In the genomic region with DNA sequence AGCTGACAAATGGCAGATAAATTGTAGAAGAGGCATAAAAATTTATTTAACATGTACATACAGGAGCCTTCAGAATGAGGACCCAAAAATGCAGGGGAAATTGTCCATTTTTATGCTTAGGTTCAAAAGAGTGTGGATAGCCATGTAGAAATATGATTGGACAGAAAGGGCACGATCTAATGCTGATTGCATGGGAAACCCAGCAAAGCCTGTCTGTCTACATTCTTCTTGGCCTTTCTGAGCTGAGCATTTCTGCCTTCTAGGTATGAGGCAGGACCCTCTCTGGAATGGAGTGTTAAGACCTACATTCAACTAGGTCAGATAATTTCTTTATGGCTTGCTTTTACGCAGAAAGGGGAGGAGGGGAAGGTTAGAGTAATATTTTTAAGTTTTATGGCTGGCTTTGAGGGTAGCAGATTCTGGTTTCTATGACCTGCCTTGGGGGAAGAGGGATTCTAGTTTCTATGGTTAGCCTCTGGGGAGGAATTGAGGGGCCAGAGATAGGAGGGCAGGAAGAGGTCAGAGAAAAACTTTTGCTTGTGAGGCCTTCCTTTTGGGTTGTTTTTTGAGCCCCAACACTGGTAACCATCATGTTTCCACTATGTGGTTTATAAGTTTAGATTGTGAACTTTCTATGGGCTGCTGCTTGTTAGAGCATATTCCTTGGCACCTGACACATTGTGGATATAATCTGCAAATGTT, we compare ENCODE assay signal across 29 cellular contexts.
DNase-seq lines count a peak whose midpoint lies in the region; ATAC-seq, FAIRE-seq and TF ChIP-seq lines count a peak whose summit lies in the region.
"Had no signal": no experiment of that assay in that cellular context is flagged by ENCODE, and none has a peak within 500 bp of the region (broad histone marks: within the 10 kb centered on the region; RNA-seq: fewer than 3 reads in every experiment).

No MANE protein-coding gene starts in this region.

- H3K9me3 Mint-ChIP-seq in stimulated activated naive CD8-positive, alpha-beta T cell treated with anti-CD3 and anti-CD28 coated beads, Interleukin-15, amount 100 ng/mL, for 72 hours: no peaks in the 10 kb centered on the region
- H3K9me3 Mint-ChIP-seq in T-helper 2 cell treated with Interferon-gamma antibody and Interleukin-4, amounts not matched to agents 5 μg/mL and 100 μg/mL, for 36 hours: no peaks in the 10 kb centered on the region
- H3K9me3 Mint-ChIP-seq: activated naive CD4-positive, alpha-beta T cell treated with anti-CD3 and anti-CD28 coated beads, Interleukin-2, amount 10 ng/mL, durations not matched to agents 7 days and 5 days; activated T-cell treated with anti-CD3 and anti-CD28 coated beads, Interleukin-2, amount 50 U/mL, for 72 hours; T-helper 1 cell treated with Interleukin-12 subunit alpha and Interleukin-12 subunit beta and Interleukin-4 antibody, amounts not matched to agents 30 μg/mL and 1 μg/mL, for 36 hours had no signal

- POLR2A ChIA-PET in PC-9 (lab: Charles Lee; ENCODE audit: unreplicated experiment): interaction anchor here (0.5 kb wide), 1 partner anchor 25 kb away, joined by 3 read pairs; no protein-coding TSS in a partner anchor

- no peaks in the 10 kb centered on the region for H3K36me3 Mint-ChIP-seq in T-helper 2 cell treated with Interferon-gamma antibody and Interleukin-4, amounts not matched to agents 5 μg/mL and 100 μg/mL, for 36 hours (ENCODE audit: low read depth)
- H3K36me3 Mint-ChIP-seq: activated naive CD4-positive, alpha-beta T cell treated with anti-CD3 and anti-CD28 coated beads, Interleukin-2, amount 10 ng/mL, durations not matched to agents 7 days and 5 days had no signal

- no peak overlapping the region for H3K9ac ChIP-seq in Karpas-422 (ENCODE audit: low read length)

- H3K27ac ChIP-seq in PC-9 (no peak overlapping the region), mesodermal cell (ENCODE audit: low read depth, low read length, severe bottlenecking) (peak overlapping the region; percentile 4), Karpas-422 (ENCODE audit: low read length) (no peak overlapping the region), small intestine (ENCODE audit: low read depth in 1 of 2, low read length in 1 of 2) (no peak overlapping the region)
- H3K27ac ChIP-seq: gastroesophageal sphincter, RWPE1, sigmoid colon, transverse colon had no signal

- no peak overlapping the region for H3K4me2 ChIP-seq in PC-9
- H3K4me2 ChIP-seq in Karpas-422 (ENCODE audit: low read depth, low read length, poor library complexity, severe bottlenecking): no peak overlapping the region

- no TSS peak for BruUV-seq in PC-9 (replicated peaks; lab: Mats Ljungman, UMichigan)

- H2AFZ ChIP-seq in PC-9: no peak overlapping the region
- H2AFZ ChIP-seq in Karpas-422 (ENCODE audit: low read length): no peak overlapping the region

- no peak overlapping the region for H3K27ac Mint-ChIP-seq in stimulated activated naive CD8-positive, alpha-beta T cell treated with anti-CD3 and anti-CD28 coated beads, Interleukin-15, amount 100 ng/mL, for 72 hours
- no peak overlapping the region for H3K27ac Mint-ChIP-seq in T-helper 2 cell treated with Interferon-gamma antibody and Interleukin-4, amounts not matched to agents 5 μg/mL and 100 μg/mL, for 36 hours
- H3K27ac Mint-ChIP-seq: activated CD4-positive, alpha-beta T cell treated with anti-CD3 and anti-CD28 coated beads for 36 hours; activated CD8-positive, alpha-beta memory T cell treated with anti-CD3 and anti-CD28 coated beads, Interleukin-2, amount 10 ng/mL, durations not matched to agents 7 days and 5 days; activated naive CD4-positive, alpha-beta T cell treated with anti-CD3 and anti-CD28 coated beads, Interleukin-2, amount 10 ng/mL, durations not matched to agents 7 days and 5 days; activated T-cell treated with anti-CD3 and anti-CD28 coated beads, Interleukin-2, amount 50 U/mL, for 72 hours; T-helper 1 cell treated with Interleukin-12 subunit alpha and Interleukin-12 subunit beta and Interleukin-4 antibody, amounts not matched to agents 30 μg/mL and 1 μg/mL, for 36 hours had no signal

- 94 to 100% methylated on average over 1 to 2 of the region's 2 CpGs for WGBS in mesodermal cell (ENCODE audit: insufficient coverage in 2 of 2), 2 experiments
- 51 to 71% (median 65%) methylated on average over 2 of the region's 2 CpGs for WGBS in small intestine, 3 donors

- peak in 1 of 2 donors; percentile 14 for DNase-seq in stimulated activated naive CD8-positive, alpha-beta T cell treated with anti-CD3 and anti-CD28 coated beads, Interleukin-15, amount 100 ng/mL, for 72 hours
- no peak for DNase-seq in stimulated activated naive CD8-positive, alpha-beta T cell treated with anti-CD3 and anti-CD28 coated beads, Interleukin-15, Interleukin-2, amounts not matched to agents 100 U/mL and 50 U/mL, for 24 hours
- DNase-seq in PC-9: peak; percentile 11 to 54
- no peak for DNase-seq in T-helper 2 cell treated with Interferon-gamma antibody and Interleukin-4, amounts not matched to agents 5 μg/mL and 100 μg/mL, for 36 hours (ENCODE audit: low spot score)
- no peak for DNase-seq in OCI-M2 (lab: John Stamatoyannopoulos, UW; ENCODE audit: unreplicated experiment)
- no peak for DNase-seq in Karpas-422
- DNase-seq in small intestine: no peak
- DNase-seq: activated CD4-positive, alpha-beta T cell treated with anti-CD3 and anti-CD28 coated beads for 36 hours; activated CD8-positive, alpha-beta memory T cell treated with anti-CD3 and anti-CD28 coated beads, Interleukin-2, amount 10 ng/mL, durations not matched to agents 7 days and 5 days; activated naive CD4-positive, alpha-beta T cell treated with anti-CD3 and anti-CD28 coated beads, Interleukin-2, amount 10 ng/mL, durations not matched to agents 7 days and 5 days; activated T-cell treated with anti-CD3 and anti-CD28 coated beads, Interleukin-2, amount 50 U/mL, for 72 hours; AML-193; anterior cingulate cortex; DMS79; IMR-90; left ventricle myocardium superior; mucosa of descending colon; NCI-H1417 treated with DMSO at 0.1 percent for 48 hours; NCI-H2081 treated with DMSO at 0.1 percent for 48 hours; NCI-H526 treated with DMSO at 0.1 percent for 48 hours; posterior cingulate gyrus; sigmoid colon; transverse colon had no signal

- FAIRE-seq in small intestine (lab: Jason Lieb, UNC): no peak
- FAIRE-seq: A204.1 had no signal

- H3K79me2 ChIP-seq in PC-9 (ENCODE audit: low read depth) (no peaks in the 10 kb centered on the region), Karpas-422 (ENCODE audit: low read length) (no peaks in the 10 kb centered on the region)

- no peak overlapping the region for H3K4me3 Mint-ChIP-seq in stimulated activated naive CD8-positive, alpha-beta T cell treated with anti-CD3 and anti-CD28 coated beads, Interleukin-15, amount 100 ng/mL, for 72 hours
- no peak overlapping the region for H3K4me3 Mint-ChIP-seq in T-helper 2 cell treated with Interferon-gamma antibody and Interleukin-4, amounts not matched to agents 5 μg/mL and 100 μg/mL, for 36 hours
- H3K4me3 Mint-ChIP-seq: activated CD4-positive, alpha-beta T cell treated with anti-CD3 and anti-CD28 coated beads for 36 hours; activated CD8-positive, alpha-beta memory T cell treated with anti-CD3 and anti-CD28 coated beads, Interleukin-2, amount 10 ng/mL, durations not matched to agents 7 days and 5 days; activated naive CD4-positive, alpha-beta T cell treated with anti-CD3 and anti-CD28 coated beads, Interleukin-2, amount 10 ng/mL, durations not matched to agents 7 days and 5 days; activated T-cell treated with anti-CD3 and anti-CD28 coated beads, Interleukin-2, amount 50 U/mL, for 72 hours; T-helper 1 cell treated with Interleukin-12 subunit alpha and Interleukin-12 subunit beta and Interleukin-4 antibody, amounts not matched to agents 30 μg/mL and 1 μg/mL, for 36 hours had no signal

- no peaks in the 10 kb centered on the region for H3F3A ChIP-seq in PC-9 (ENCODE audit: insufficient read depth, low read depth)

- H3K9me3 ChIP-seq in PC-9 (ENCODE audit: insufficient read depth, low read depth) (no peaks in the 10 kb centered on the region), mesodermal cell (ENCODE audit: control insufficient read depth, low read length) (no peaks in the 10 kb centered on the region), Karpas-422 (ENCODE audit: low read length) (no peaks in the 10 kb centered on the region), small intestine (ENCODE audit: control insufficient read depth, low read depth) (no peaks in the 10 kb centered on the region)
- H3K9me3 ChIP-seq: gastroesophageal sphincter, mucosa of descending colon, sigmoid colon, transverse colon had no signal

- intact Hi-C loops in PC-9 (cut with micrococcal nuclease; ENCODE audit: unreplicated experiment): no loop called here

- peaks cover 12% of the 10 kb centered on the region for H3K4me1 Mint-ChIP-seq in stimulated activated naive CD8-positive, alpha-beta T cell treated with anti-CD3 and anti-CD28 coated beads, Interleukin-15, amount 100 ng/mL, for 72 hours
- peaks cover 3% of the 10 kb centered on the region for H3K4me1 Mint-ChIP-seq in T-helper 2 cell treated with Interferon-gamma antibody and Interleukin-4, amounts not matched to agents 5 μg/mL and 100 μg/mL, for 36 hours (ENCODE audit: low read depth)
- H3K4me1 Mint-ChIP-seq: activated CD4-positive, alpha-beta T cell treated with anti-CD3 and anti-CD28 coated beads for 36 hours had no signal

- peaks cover 8% of the 10 kb centered on the region for H3K27me3 Mint-ChIP-seq in stimulated activated naive CD8-positive, alpha-beta T cell treated with anti-CD3 and anti-CD28 coated beads, Interleukin-15, amount 100 ng/mL, for 72 hours
- H3K27me3 Mint-ChIP-seq in T-helper 2 cell treated with Interferon-gamma antibody and Interleukin-4, amounts not matched to agents 5 μg/mL and 100 μg/mL, for 36 hours (ENCODE audit: low read depth): peaks cover 6% of the 10 kb centered on the region
- H3K27me3 Mint-ChIP-seq: activated CD4-positive, alpha-beta T cell treated with anti-CD3 and anti-CD28 coated beads for 36 hours had no signal

- H3K4me3 ChIP-seq in PC-9 (no peak overlapping the region), mesodermal cell (ENCODE audit: extremely low read depth, insufficient read depth, low read length, poor library complexity, severe bottlenecking) (no peak overlapping the region), Karpas-422 (ENCODE audit: low read length) (no peak overlapping the region), small intestine (ENCODE audit: low read depth in 1 of 2, low read length in 2 of 2) (no peak overlapping the region)
- H3K4me3 ChIP-seq: gastroesophageal sphincter, mucosa of descending colon, sigmoid colon, transverse colon had no signal

- TF ChIP-seq CTCF in PC-9 (conservative IDR thresholded peaks at IDR 0.05): no peak

- H3K27me3 ChIP-seq in PC-9 (ENCODE audit: insufficient read depth, low read depth) (no peaks in the 10 kb centered on the region), Karpas-422 (ENCODE audit: low read length) (no peaks in the 10 kb centered on the region), small intestine (ENCODE audit: control insufficient read depth in 2 of 2, insufficient read depth in 2 of 2, low read length in 2 of 2) (no peaks in the 10 kb centered on the region)
- H3K27me3 ChIP-seq: gastroesophageal sphincter, sigmoid colon, transverse colon had no signal

- peak; percentile 85 for ATAC-seq in stimulated activated naive CD8-positive, alpha-beta T cell treated with anti-CD3 and anti-CD28 coated beads, Interleukin-15, amount 100 ng/mL, for 72 hours
- ATAC-seq in stimulated activated naive CD8-positive, alpha-beta T cell treated with anti-CD3 and anti-CD28 coated beads, Interleukin-15, Interleukin-2, amounts not matched to agents 100 U/mL and 50 U/mL, for 24 hours: no peak
- ATAC-seq: activated CD4-positive, alpha-beta T cell treated with anti-CD3 and anti-CD28 coated beads for 36 hours; activated CD8-positive, alpha-beta memory T cell treated with anti-CD3 and anti-CD28 coated beads, Interleukin-2, amount 10 ng/mL, durations not matched to agents 7 days and 5 days; activated T-cell treated with anti-CD3 and anti-CD28 coated beads, Interleukin-2, amount 50 U/mL, for 72 hours; gastroesophageal sphincter; HCT116; left ventricle myocardium superior; mucosa of descending colon had no signal

- H3K9me2 ChIP-seq in PC-9 (ENCODE audit: insufficient read depth) (no peaks in the 10 kb centered on the region), Karpas-422 (replicated peaks; ENCODE audit: insufficient read depth, low read length) (no peaks in the 10 kb centered on the region)

- H3K4me1 ChIP-seq in PC-9 (replicated peaks; ENCODE audit: insufficient read depth) (no peaks in the 10 kb centered on the region), mesodermal cell (ENCODE audit: control insufficient read depth, insufficient read depth, low read length, poor library complexity, severe bottlenecking) (no peaks in the 10 kb centered on the region), Karpas-422 (ENCODE audit: low read length) (no peaks in the 10 kb centered on the region), small intestine (ENCODE audit: control insufficient read depth in 2 of 2, insufficient read depth in 1 of 2, low read depth in 1 of 2, low read length in 1 of 2) (no peaks in the 10 kb centered on the region)
- H3K4me1 ChIP-seq: gastroesophageal sphincter, sigmoid colon, transverse colon had no signal

- H4K20me1 ChIP-seq in PC-9 (ENCODE audit: insufficient read depth): no peaks in the 10 kb centered on the region
- no peaks in the 10 kb centered on the region for H4K20me1 ChIP-seq in Karpas-422 (ENCODE audit: insufficient read depth, low read depth, low read length)

- CTCF ChIA-PET in PC-9 (lab: Charles Lee): no interaction called here

- H3K36me3 ChIP-seq in PC-9 (ENCODE audit: low read depth) (no peaks in the 10 kb centered on the region), mesodermal cell (ENCODE audit: control insufficient read depth, insufficient read depth, low read length) (no peaks in the 10 kb centered on the region), Karpas-422 (ENCODE audit: insufficient read depth, low read length) (no peaks in the 10 kb centered on the region), small intestine (ENCODE audit: control insufficient read depth in 2 of 2, insufficient read depth in 2 of 2, low read length in 2 of 2) (no peaks in the 10 kb centered on the region)
- H3K36me3 ChIP-seq: gastroesophageal sphincter, sigmoid colon, transverse colon had no signal

Comparison
In these comparisons a context has a peak if more than half of its experiments do, and no peak if none do; other contexts are left out.
1. DNase-seq: peak in PC-9 (2 of 2); none in stimulated activated naive CD8-positive, alpha-beta T cell treated with anti-CD3 and anti-CD28 coated beads, Interleukin-15, Interleukin-2, amounts not matched to agents 100 U/mL and 50 U/mL, for 24 hours (single experiment), T-helper 2 cell treated with Interferon-gamma antibody and Interleukin-4, amounts not matched to agents 5 μg/mL and 100 μg/mL, for 36 hours (single experiment), OCI-M2 (single experiment), Karpas-422 (single experiment) and small intestine (single experiment).